Comparison of ENCODE assay signal across 16 cellular contexts in the genomic region with DNA sequence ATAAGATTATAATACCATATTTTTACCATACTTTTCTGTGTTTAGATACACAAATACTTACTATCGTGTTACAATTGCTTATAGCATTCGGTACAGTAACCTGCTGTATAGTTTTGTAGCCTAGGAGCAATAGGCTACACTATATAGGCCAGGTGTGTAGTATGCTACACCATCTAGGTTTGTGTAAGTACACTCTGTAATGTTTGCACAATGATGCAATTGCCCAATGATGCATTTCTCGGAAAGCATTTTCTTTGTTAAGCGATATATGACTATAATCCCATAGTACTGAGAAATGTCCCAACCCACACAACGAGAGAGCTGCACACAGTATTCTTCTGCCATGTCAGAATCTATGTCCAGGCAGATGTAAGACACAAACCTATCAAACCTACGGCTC.
A peak's percentile ranks its signal among the peaks of the same experiment; 100 is the strongest.
DNase-seq lines count a peak whose midpoint lies in the region; ATAC-seq and TF ChIP-seq lines count a peak whose summit lies in the region.
"Had no signal": no experiment of that assay in that cellular context is flagged by ENCODE, and none has a peak within 500 bp of the region (broad histone marks: within the 10 kb centered on the region; RNA-seq: fewer than 3 reads in every experiment).

No MANE protein-coding gene starts in this region.

- no peaks in the 10 kb centered on the region for H3K27me3 ChIP-seq in upper lobe of left lung
- H3K27me3 ChIP-seq: BLaER1 had no signal

- TF ChIP-seq EP300 in upper lobe of left lung (IDR thresholded peaks at IDR 0.05): no peak

- ATAC-seq in HG03457 (IDR thresholded peaks at IDR 0.05; ENCODE audit: unreplicated experiment) (no peak), upper lobe of left lung (ENCODE audit: low FRiP score in 2 of 2) (no peak)
- ATAC-seq: GM12878, GM23338 had no signal

- WGBS in upper lobe of left lung, 2 donors: 85 to 87% methylated on average over 6 of the region's 6 CpGs

- no peaks in the 10 kb centered on the region for H3K9me3 ChIP-seq in upper lobe of left lung
- H3K9me3 ChIP-seq: BLaER1 had no signal

- TF ChIP-seq CTCF in upper lobe of left lung (IDR thresholded peaks at IDR 0.05): no peak

- no peaks in the 10 kb centered on the region for H3K36me3 ChIP-seq in upper lobe of left lung
- H3K36me3 ChIP-seq: BLaER1 had no signal

- no peaks in the 10 kb centered on the region for H3K4me1 ChIP-seq in upper lobe of left lung

- no peak overlapping the region for H3K27ac ChIP-seq in upper lobe of left lung
- H3K27ac ChIP-seq: BLaER1 had no signal

- H3K4me3 ChIP-seq in upper lobe of left lung: no peak overlapping the region
- H3K4me3 ChIP-seq: BLaER1, GM12878, GM23338 had no signal

- no peak for TF ChIP-seq POLR2A in upper lobe of left lung (IDR thresholded peaks at IDR 0.05)

- DNase-seq in NCI-H510A treated with DMSO at 0.1 percent for 48 hours (lab: John Stamatoyannopoulos, UW) (peak; percentile 21), NCI-H510A (lab: John Stamatoyannopoulos, UW) (no peak), COLO668 (lab: John Stamatoyannopoulos, UW; ENCODE audit: unreplicated experiment) (peak; percentile 38), NCI-H69 (lab: John Stamatoyannopoulos, UW) (peak; percentile 11), SHP77 treated with DMSO at 0.1 percent for 48 hours (lab: John Stamatoyannopoulos, UW) (peak; percentile 49), cerebellar cortex (ENCODE audit: low spot score) (no peak), upper lobe of left lung (no peak)
- DNase-seq: 8988T; AML-193; CD8-positive, alpha-beta memory T cell; DMS79; H7 had no signal

Comparison
In these comparisons a context has a peak if more than half of its experiments do, and no peak if none do; other contexts are left out.
1. DNase-seq: peak in NCI-H510A treated with DMSO at 0.1 percent for 48 hours (single experiment), COLO668 (single experiment), NCI-H69 (single experiment) and SHP77 treated with DMSO at 0.1 percent for 48 hours (single experiment); none in NCI-H510A (single experiment), cerebellar cortex (single experiment) and upper lobe of left lung (0 of 2).